1 cellular context compared by ENCODE assay signal in the genomic region with DNA sequence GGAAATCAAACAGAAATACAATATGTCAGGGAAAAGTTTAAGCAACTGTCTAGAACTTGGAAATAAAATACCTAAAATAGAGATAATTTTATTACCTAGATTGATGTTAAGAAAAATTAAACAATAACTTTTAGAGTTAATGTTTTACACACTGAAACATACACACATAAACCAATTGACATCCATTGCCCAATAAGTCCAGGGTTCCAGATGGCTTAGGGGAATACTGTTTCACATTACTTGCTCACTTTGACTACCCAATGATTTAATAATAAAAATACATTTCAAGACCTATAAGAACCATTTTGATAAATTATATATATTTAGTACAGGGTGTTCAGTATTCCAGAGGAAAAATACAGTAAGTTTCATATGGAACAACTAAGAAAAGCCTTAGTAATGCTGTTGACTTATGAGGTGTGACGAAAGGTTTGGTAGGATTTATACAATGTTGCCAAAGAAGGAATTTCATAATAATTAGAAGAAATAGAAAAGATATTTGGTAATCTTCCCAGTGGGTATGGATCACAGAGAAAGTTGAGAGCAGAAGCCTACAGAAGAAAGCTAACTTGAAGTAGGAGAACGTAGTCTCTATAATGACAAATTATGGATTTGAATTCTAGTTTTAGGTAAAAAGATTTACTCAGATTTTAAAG.
TF ChIP-seq lines count a peak whose summit lies in the region.

No MANE protein-coding gene starts in this region.

TF ChIP-seq in SK-N-SH treated with all-trans-retinoic acid at 6 μM for 48 hours, 23 proteins besides CTCF, POLR2A, EP300 and RAD21 (continued from another document):
- TF ChIP-seq, protein P1, sequence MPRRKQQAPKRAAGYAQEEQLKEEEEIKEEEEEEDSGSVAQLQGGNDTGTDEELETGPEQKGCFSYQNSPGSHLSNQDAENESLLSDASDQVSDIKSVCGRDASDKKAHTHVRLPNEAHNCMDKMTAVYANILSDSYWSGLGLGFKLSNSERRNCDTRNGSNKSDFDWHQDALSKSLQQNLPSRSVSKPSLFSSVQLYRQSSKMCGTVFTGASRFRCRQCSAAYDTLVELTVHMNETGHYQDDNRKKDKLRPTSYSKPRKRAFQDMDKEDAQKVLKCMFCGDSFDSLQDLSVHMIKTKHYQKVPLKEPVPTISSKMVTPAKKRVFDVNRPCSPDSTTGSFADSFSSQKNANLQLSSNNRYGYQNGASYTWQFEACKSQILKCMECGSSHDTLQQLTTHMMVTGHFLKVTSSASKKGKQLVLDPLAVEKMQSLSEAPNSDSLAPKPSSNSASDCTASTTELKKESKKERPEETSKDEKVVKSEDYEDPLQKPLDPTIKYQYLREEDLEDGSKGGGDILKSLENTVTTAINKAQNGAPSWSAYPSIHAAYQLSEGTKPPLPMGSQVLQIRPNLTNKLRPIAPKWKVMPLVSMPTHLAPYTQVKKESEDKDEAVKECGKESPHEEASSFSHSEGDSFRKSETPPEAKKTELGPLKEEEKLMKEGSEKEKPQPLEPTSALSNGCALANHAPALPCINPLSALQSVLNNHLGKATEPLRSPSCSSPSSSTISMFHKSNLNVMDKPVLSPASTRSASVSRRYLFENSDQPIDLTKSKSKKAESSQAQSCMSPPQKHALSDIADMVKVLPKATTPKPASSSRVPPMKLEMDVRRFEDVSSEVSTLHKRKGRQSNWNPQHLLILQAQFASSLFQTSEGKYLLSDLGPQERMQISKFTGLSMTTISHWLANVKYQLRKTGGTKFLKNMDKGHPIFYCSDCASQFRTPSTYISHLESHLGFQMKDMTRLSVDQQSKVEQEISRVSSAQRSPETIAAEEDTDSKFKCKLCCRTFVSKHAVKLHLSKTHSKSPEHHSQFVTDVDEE (CRISPR knock-in tag; IDR thresholded peaks at IDR 0.05): no peak
- no peak for TF ChIP-seq ZFP3 (CRISPR knock-in tag; IDR thresholded peaks at IDR 0.05)
- no peak for TF ChIP-seq CSDC2 (CRISPR knock-in tag; IDR thresholded peaks at IDR 0.05)
- TF ChIP-seq, protein P2, sequence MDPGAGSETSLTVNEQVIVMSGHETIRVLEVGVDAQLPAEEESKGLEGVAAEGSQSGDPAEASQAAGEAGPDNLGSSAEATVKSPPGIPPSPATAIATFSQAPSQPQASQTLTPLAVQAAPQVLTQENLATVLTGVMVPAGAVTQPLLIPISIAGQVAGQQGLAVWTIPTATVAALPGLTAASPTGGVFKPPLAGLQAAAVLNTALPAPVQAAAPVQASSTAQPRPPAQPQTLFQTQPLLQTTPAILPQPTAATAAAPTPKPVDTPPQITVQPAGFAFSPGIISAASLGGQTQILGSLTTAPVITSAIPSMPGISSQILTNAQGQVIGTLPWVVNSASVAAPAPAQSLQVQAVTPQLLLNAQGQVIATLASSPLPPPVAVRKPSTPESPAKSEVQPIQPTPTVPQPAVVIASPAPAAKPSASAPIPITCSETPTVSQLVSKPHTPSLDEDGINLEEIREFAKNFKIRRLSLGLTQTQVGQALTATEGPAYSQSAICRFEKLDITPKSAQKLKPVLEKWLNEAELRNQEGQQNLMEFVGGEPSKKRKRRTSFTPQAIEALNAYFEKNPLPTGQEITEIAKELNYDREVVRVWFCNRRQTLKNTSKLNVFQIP (CRISPR knock-in tag; IDR thresholded peaks at IDR 0.05; ENCODE audit: borderline replicate concordance, low read depth): no peak
